In genomic region chr20:61583356-61583755, GRCh38 we compare ENCODE assay signal across 32 cellular contexts.
"Had no signal": no experiment of that assay in that cellular context is flagged by ENCODE, and none has a peak within 500 bp of the region (broad histone marks: within the 10 kb centered on the region; RNA-seq: fewer than 3 reads in every experiment).

No MANE protein-coding gene starts in this region.

- H3K27ac ChIP-seq: adrenal gland, body of pancreas, brain microvascular endothelial cell, breast epithelium, VCaP had no signal

- H3K4me1 ChIP-seq: adrenal gland, breast epithelium had no signal

- DNase-seq: activated B cell treated with CpG ODN at 0.5 μM for 24 hours; activated CD4-positive, alpha-beta memory T cell treated with anti-CD3 and anti-CD28 coated beads for 36 hours; activated CD4-positive, alpha-beta T cell treated with anti-CD3 and anti-CD28 coated beads for 4 hours; activated CD4-positive, alpha-beta T cell treated with anti-CD3 and anti-CD28 coated beads, Interleukin-2, amount 10 ng/mL, durations not matched to agents 24 days and 14 days; activated CD4-positive, alpha-beta T cell treated with anti-CD3 and anti-CD28 coated beads, Interleukin-2, amount 50 U/mL, for 1 hour; activated CD4-positive, alpha-beta T cell treated with anti-CD3 and anti-CD28 coated beads, Interleukin-2, amount 50 U/mL, for 4 hours; activated CD4-positive, CD25-positive, alpha-beta regulatory T cell treated with anti-CD3 and anti-CD28 coated beads, Interleukin-2, amount 50 U/mL, for 72 hours; activated CD8-positive, alpha-beta memory T cell treated with anti-CD3 and anti-CD28 coated beads, Interleukin-2, amount 50 U/mL, for 4 hours; activated CD8-positive, alpha-beta T cell treated with anti-CD3 and anti-CD28 coated beads for 36 hours; activated effector memory CD4-positive, alpha-beta T cell treated with anti-CD3 and anti-CD28 coated beads, Interleukin-2, amount 50 U/mL, for 16 hours; activated gamma-delta T cell treated with Interleukin-2 at 50 U/mL for 16 hours; activated naive CD4-positive, alpha-beta T cell; activated naive CD4-positive, alpha-beta T cell treated with anti-CD3 and anti-CD28 coated beads for 36 hours; activated naive CD4-positive, alpha-beta T cell treated with anti-CD3 and anti-CD28 coated beads, Interleukin-2, amount 50 U/mL, for 16 hours; activated naive CD8-positive, alpha-beta T cell treated with anti-CD3 and anti-CD28 coated beads for 36 hours; activated T-cell treated with anti-CD3 and anti-CD28 coated beads for 4 hours; activated T-cell treated with anti-CD3 and anti-CD28 coated beads, Interleukin-2, amount 50 U/mL, for 1 hour; activated T-cell treated with anti-CD3 and anti-CD28 coated beads, Interleukin-2, amount 50 U/mL, for 4 hours; activated T-cell treated with anti-CD3 and anti-CD28 coated beads, Interleukin-2, amount 50 U/mL, for 72 hours; adrenal gland; amniotic stem cell; aorta; body of pancreas; brain microvascular endothelial cell; central memory CD4-positive, alpha-beta T cell; T-helper 1 cell; T-helper 2 cell; T-helper 9 cell had no signal

- H3K27me3 ChIP-seq: body of pancreas, brain microvascular endothelial cell had no signal

- H3K9me3 ChIP-seq: adrenal gland, body of pancreas, breast epithelium had no signal

- ATAC-seq: activated CD8-positive, alpha-beta T cell treated with anti-CD3 and anti-CD28 coated beads for 36 hours; activated naive CD4-positive, alpha-beta T cell treated with anti-CD3 and anti-CD28 coated beads, Interleukin-2, amount 50 U/mL, for 72 hours; activated T-cell treated with anti-CD3 and anti-CD28 coated beads, Interleukin-2, amount 50 U/mL, for 4 hours; activated T-cell treated with anti-CD3 and anti-CD28 coated beads, Interleukin-2, amount 50 U/mL, for 72 hours; activated T-helper 17 cell treated with anti-CD3 and anti-CD28 coated beads, Interleukin-2, amount 50 U/mL, for 72 hours; body of pancreas had no signal

- H3K4me3 ChIP-seq: adrenal gland, body of pancreas, breast epithelium had no signal

- H3K36me3 ChIP-seq: adrenal gland, brain microvascular endothelial cell, breast epithelium had no signal
